1 cellular context compared by ENCODE assay signal in the genomic region with DNA sequence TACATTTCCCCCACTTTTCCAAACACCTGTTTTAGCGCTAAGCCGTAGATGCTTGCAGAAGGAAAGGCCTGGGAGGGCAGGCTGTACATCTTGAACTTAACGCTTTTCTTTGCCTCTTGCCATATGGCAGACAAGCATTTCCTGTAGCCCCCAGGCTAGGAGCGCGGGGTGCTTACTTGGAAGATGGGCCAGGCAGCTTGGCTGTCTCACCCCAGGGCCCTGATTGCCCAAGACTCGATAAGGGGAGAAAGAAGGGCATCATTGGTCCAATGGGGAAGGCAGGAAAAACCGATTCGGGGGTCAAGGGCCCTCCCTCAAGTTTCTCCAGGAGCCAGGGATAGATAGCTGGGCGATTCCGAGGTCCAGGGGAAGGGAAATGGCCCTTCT.
TF ChIP-seq lines count a peak whose summit lies in the region.

No MANE protein-coding gene starts in this region.

TF ChIP-seq in endothelial cell of umbilical vein, 7 proteins besides CTCF, POLR2A, EP300 and RAD21 (continued from another document):
- TF ChIP-seq, protein P1, sequence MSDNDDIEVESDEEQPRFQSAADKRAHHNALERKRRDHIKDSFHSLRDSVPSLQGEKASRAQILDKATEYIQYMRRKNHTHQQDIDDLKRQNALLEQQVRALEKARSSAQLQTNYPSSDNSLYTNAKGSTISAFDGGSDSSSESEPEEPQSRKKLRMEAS (IDR thresholded peaks at IDR 0.05; ENCODE audit: insufficient read depth, insufficient read length) = no peak
- TF ChIP-seq MYC (IDR thresholded peaks at IDR 0.05; ENCODE audit: low read depth, low read length) (no peak), FOS (IDR thresholded peaks at IDR 0.05; ENCODE audit: borderline replicate concordance, insufficient read depth, low read length) (no peak), POLR2AphosphoS5 (IDR thresholded peaks at IDR 0.05; ENCODE audit: insufficient read depth, low read depth, low read length) (no peak)
